In the genomic region with DNA sequence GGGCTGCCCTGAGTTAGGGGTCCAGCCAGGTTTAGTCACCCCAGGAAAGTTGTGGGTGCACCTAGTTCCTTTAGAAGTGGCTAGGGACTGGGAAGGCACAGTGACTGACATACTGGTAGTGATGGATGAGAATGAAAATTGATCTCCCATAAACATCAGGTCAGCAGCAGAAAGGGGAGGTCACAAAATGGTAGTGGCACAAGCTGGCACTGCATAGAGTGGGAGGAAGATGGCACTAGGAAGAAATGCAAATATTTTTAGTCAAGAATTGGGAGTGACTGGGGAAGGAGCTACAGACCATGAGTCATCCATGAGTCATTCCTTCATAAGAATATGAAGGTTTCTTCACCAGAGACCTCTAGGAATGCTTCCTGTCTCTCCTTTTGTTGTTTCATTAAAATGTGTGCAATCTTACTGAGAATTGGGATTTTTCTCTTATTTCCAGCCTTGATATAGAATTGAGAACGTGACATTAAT, we compare ENCODE assay signal across 8 cellular contexts.
DNase-seq lines count a peak whose midpoint lies in the region; ATAC-seq and TF ChIP-seq lines count a peak whose summit lies in the region.

No MANE protein-coding gene starts in this region.

- H3K4me3 Mint-ChIP-seq in IgD-negative memory B cell = peak overlapping the region in 3 of 4 donors; percentile 18 to 48 (median 39)

- peaks cover 2% of the 10 kb centered on the region for H3K36me3 Mint-ChIP-seq in IgD-negative memory B cell
- H3K36me3 Mint-ChIP-seq in activated naive CD4-positive, alpha-beta T cell treated with anti-CD3 and anti-CD28 coated beads, Interleukin-2, amount 50 U/mL, for 72 hours = peaks cover 6 to 9% of the 10 kb centered on the region in 2 donors

- peaks cover 0 to 2% (median 0%) of the 10 kb centered on the region in 3 donors for H3K9me3 Mint-ChIP-seq in IgD-negative memory B cell
- peaks cover 5 to 9% of the 10 kb centered on the region in 2 donors for H3K9me3 Mint-ChIP-seq in activated naive CD4-positive, alpha-beta T cell treated with anti-CD3 and anti-CD28 coated beads, Interleukin-2, amount 50 U/mL, for 72 hours

- peaks cover 41 to 51% (median 41%) of the 10 kb centered on the region in 3 donors for H3K4me1 Mint-ChIP-seq in IgD-negative memory B cell

- no peak overlapping the region for H3K27ac Mint-ChIP-seq in IgD-negative memory B cell
- H3K27ac Mint-ChIP-seq in activated naive CD4-positive, alpha-beta T cell treated with anti-CD3 and anti-CD28 coated beads, Interleukin-2, amount 50 U/mL, for 72 hours = peak overlapping the region; percentile 66 to 95

- ATAC-seq in activated naive CD4-positive, alpha-beta T cell treated with anti-CD3 and anti-CD28 coated beads, Interleukin-2, amount 50 U/mL, for 72 hours = peak; percentile 49 to 60
- no peak for ATAC-seq in HG02678 (IDR thresholded peaks at IDR 0.05; ENCODE audit: unreplicated experiment)

- no peaks in the 10 kb centered on the region for H3K27me3 Mint-ChIP-seq in IgD-negative memory B cell

- TF ChIP-seq CTCF in AG09319 (IDR thresholded peaks at IDR 0.05; ENCODE audit: low read depth, low read length) = no peak

- DNase-seq in AG09319 (ENCODE audit: extremely low read depth, low read depth) = peak; percentile 46
- peak in 1 of 2 donors; percentile 62 for DNase-seq in activated naive CD4-positive, alpha-beta T cell treated with anti-CD3 and anti-CD28 coated beads, Interleukin-2, amount 50 U/mL, for 72 hours (ENCODE audit: low spot score in 2 of 2)
- peak; percentile 95 for DNase-seq in kidney glomerular epithelial cell (lab: John Stamatoyannopoulos, UW)
- no peak for DNase-seq in NCI-H2171 treated with DMSO at 0.1 percent for 48 hours (lab: John Stamatoyannopoulos, UW)
- DNase-seq in OCI-M2 (lab: John Stamatoyannopoulos, UW; ENCODE audit: unreplicated experiment) = no peak
- DNase-seq in NCI-H2171 (lab: John Stamatoyannopoulos, UW) = no peak

Comparison
In these comparisons a context has a peak if more than half of its experiments do, and no peak if none do; other contexts are left out.
1. DNase-seq: peak in AG09319 (single experiment) and kidney glomerular epithelial cell (single experiment); none in NCI-H2171 treated with DMSO at 0.1 percent for 48 hours (single experiment), OCI-M2 (single experiment) and NCI-H2171 (single experiment).
2. H3K27ac Mint-ChIP-seq: peak in activated naive CD4-positive, alpha-beta T cell treated with anti-CD3 and anti-CD28 coated beads, Interleukin-2, amount 50 U/mL, for 72 hours (2 of 2); none in IgD-negative memory B cell (0 of 3).